In the genomic region with DNA sequence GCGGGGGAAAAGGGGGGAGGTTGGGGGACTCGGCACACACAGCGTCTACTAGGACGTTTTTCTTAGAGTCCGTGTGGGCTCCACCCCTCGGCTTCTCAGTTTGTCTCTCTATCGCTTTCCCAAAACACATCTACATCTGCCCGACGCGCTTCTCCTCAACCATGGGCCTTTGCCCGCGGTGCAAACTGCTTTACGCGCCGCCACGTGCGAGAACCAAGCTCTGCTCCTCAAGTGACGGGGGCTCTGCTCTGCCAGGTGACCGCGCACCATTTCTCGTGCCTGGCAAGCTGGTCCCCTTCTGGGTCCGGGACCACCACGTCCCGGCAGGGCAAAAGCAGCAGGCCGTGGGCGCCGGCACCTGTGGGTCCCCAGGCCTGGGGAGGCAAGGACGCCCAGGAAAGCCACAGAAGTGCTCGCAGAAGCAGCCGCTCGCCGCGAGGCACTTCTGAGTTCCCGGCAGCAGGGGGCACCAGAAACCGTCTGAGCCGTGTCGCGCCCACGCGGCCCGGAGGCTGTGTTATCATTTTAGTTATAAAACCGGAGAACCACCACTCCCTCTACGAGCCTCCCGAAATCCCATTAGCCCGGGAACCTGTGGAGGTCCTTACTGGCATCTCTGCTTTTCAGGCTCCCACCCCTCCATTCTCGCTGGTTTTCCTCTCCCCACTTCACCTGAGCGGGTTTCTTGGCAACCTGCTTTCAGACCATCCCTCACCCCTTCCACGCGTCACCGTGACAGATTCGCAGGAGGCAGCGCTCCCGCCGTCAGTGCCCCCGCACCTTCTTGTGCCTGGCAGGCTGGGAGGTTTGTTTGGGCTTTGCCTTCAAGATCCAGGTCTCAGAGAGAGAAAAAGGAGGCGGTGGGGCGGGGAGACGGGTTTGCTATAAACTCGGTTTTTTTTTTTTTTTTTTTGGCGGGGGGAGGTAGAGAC, we compare ENCODE assay signal across 9 cellular contexts. TPM values are rescaled to one million over a fixed set of nuclear protein-coding genes. Genes with fewer than 3 reads are reported as not detected.
DNase-seq lines count a peak whose midpoint lies in the region; ATAC-seq, FAIRE-seq and TF ChIP-seq lines count a peak whose summit lies in the region.
"Had no signal": no experiment of that assay in that cellular context is flagged by ENCODE, and none has a peak within 500 bp of the region (broad histone marks: within the 10 kb centered on the region; RNA-seq: fewer than 3 reads in every experiment).

No MANE protein-coding gene starts in this region.

- ATAC-seq in WTC11 (peak; percentile 1; the same call in 1 of the 2 replicates), lung (ENCODE audit: insufficient read depth, low FRiP score) (peak; percentile 68)

- H3K36me3 Mint-ChIP-seq in WTC11, result no peaks in the 10 kb centered on the region

- no peak for FAIRE-seq in H54 (lab: Jason Lieb, UNC)

- CTCF ChIA-PET in WTC11 (lab: Charles Lee), result interaction anchor here (0.6 to 3.3 kb wide), 16 partner anchors 9 to 546 kb away, joined by 3 to 25 read pairs (median 4); partner anchors contain the start of gene NUP155

- H3K4me3 ChIP-seq in dorsolateral prefrontal cortex (peak overlapping the region; percentile 33 to 77 (median 61)), lung (no peak overlapping the region)

- TF ChIP-seq POLR2A in H54 (IDR thresholded peaks at IDR 0.05; ENCODE audit: low read depth, low read length), result no peak

- 3 to 5% methylated on average over 54 to 60 of the region's 60 CpGs for WGBS in lung, 2 donors

- peaks cover 2 to 24% of the 10 kb centered on the region in 2 donors for H3K4me1 ChIP-seq in lung (ENCODE audit: control insufficient read depth in 2 of 2, insufficient read depth in 2 of 2, low read length in 2 of 2)

- H3K4me3 Mint-ChIP-seq in WTC11, result peak overlapping the region; percentile 82

- DNase-seq in GM04504 (ENCODE audit: low read depth), result peak; percentile 59
- peak; percentile 93 for DNase-seq in H54 (ENCODE audit: insufficient read length, low spot score)
- DNase-seq in MV-4-11 (lab: John Stamatoyannopoulos, UW), result peak; percentile 49
- DNase-seq in WTC11 (ENCODE audit: low spot score), result peak; percentile 74
- DNase-seq in dorsolateral prefrontal cortex, result peak; percentile 62 to 88 (median 78)
- peak; percentile 61 for DNase-seq in lung (ENCODE audit: low spot score)
- DNase-seq in stimulated activated CD4-positive, alpha-beta T cell treated with anti-CD3 and anti-CD28 coated beads, TNF-alpha, amount 100 ng/mL, for 24 hours (ENCODE audit: low read depth in 3 of 3), result peak; percentile 29 to 78 (median 37)
- DNase-seq in NCI-H187 (lab: John Stamatoyannopoulos, UW), result no peak

- H3K9me3 ChIP-seq in lung (ENCODE audit: control insufficient read depth in 2 of 2, insufficient read depth in 1 of 2, low read length in 1 of 2), result peaks cover 0 to 4% of the 10 kb centered on the region in 2 donors

- intact Hi-C loops in dorsolateral prefrontal cortex (cut with DNase I), result loop anchor here (1.0 to 5.0 kb wide), 3 partner anchors 115 to 356 kb away; no protein-coding TSS in a partner anchor

- H3K27ac ChIP-seq in dorsolateral prefrontal cortex, result peak overlapping the region in 43 of 59 donors; percentile 10 to 85 (median 64)
- no peak overlapping the region for H3K27ac ChIP-seq in lung (ENCODE audit: low read depth in 1 of 2, low read length in 1 of 2)
- H3K27ac ChIP-seq: epithelial cell of prostate had no signal

- peak; percentile 64 for TF ChIP-seq CTCF in WTC11 (IDR thresholded peaks at IDR 0.05)
- TF ChIP-seq CTCF in dorsolateral prefrontal cortex (IDR thresholded peaks at IDR 0.05 in 54 of 56, conservative IDR thresholded peaks at IDR 0.05 in 2 of 56; ENCODE audit: low read depth in 1 of 56, partially characterized antibody in 56 of 56), result peak; percentile 54 to 93 (median 86)
- TF ChIP-seq CTCF in lung (IDR thresholded peaks at IDR 0.05; ENCODE audit: control extremely low read depth, extremely low read depth), result peak; percentile 20

- POLR2A ChIA-PET in WTC11 (lab: Charles Lee), result no interaction called here

- H3K27me3 Mint-ChIP-seq in WTC11 (ENCODE audit: low read depth), result peaks cover 99% of the 10 kb centered on the region

- H3K9me3 Mint-ChIP-seq in WTC11, result no peaks in the 10 kb centered on the region

- H3K27ac Mint-ChIP-seq in WTC11, result no peak overlapping the region

- no peaks in the 10 kb centered on the region for H3K36me3 ChIP-seq in lung (ENCODE audit: control insufficient read depth in 2 of 2, insufficient read depth in 2 of 2, low read length in 2 of 2)

- peaks cover 72% of the 10 kb centered on the region for H3K4me1 Mint-ChIP-seq in WTC11

- peaks cover 0 to 100% (median 69%) of the 10 kb centered on the region in 45 donors for H3K27me3 ChIP-seq in dorsolateral prefrontal cortex
- no peaks in the 10 kb centered on the region for H3K27me3 ChIP-seq in lung (ENCODE audit: control insufficient read depth, insufficient read depth)

TF ChIP-seq in WTC11, 78 proteins besides CTCF, POLR2A, EP300 and RAD21 (continues in another document):
- TF ChIP-seq FOXK1 (CRISPR knock-in tag; IDR thresholded peaks at IDR 0.05), result peak; percentile 55; the same call in 1 of the 2 replicates
- 0 out of 2 replicates have a peak, but pooled peaks have one; percentile 7 for TF ChIP-seq USF2 (CRISPR knock-in tag; IDR thresholded peaks at IDR 0.05)
- TF ChIP-seq ZNF317 (CRISPR knock-in tag; IDR thresholded peaks at IDR 0.05; ENCODE audit: borderline replicate concordance, low read depth), result 0 out of 2 replicates have a peak, but pooled peaks have one; percentile 28
- 0 out of 2 replicates have a peak, but pooled peaks have one; percentile 49 for TF ChIP-seq ZSCAN18 (CRISPR knock-in tag; IDR thresholded peaks at IDR 0.05)
- no peak for TF ChIP-seq IRF2 (CRISPR knock-in tag; IDR thresholded peaks at IDR 0.05; ENCODE audit: borderline replicate concordance, low read depth)
- TF ChIP-seq NR1H2 (CRISPR knock-in tag; IDR thresholded peaks at IDR 0.05), result no peak
- peak; percentile 56; the same call in 1 of the 2 replicates for TF ChIP-seq FOXP1 (CRISPR knock-in tag; IDR thresholded peaks at IDR 0.05; ENCODE audit: borderline replicate concordance)
- no peak for TF ChIP-seq ZNF121 (CRISPR knock-in tag; IDR thresholded peaks at IDR 0.05)
- TF ChIP-seq SMAD3 (CRISPR knock-in tag; IDR thresholded peaks at IDR 0.05; ENCODE audit: borderline replicate concordance), result no peak
- TF ChIP-seq CREB1 (CRISPR knock-in tag; IDR thresholded peaks at IDR 0.05), result 0 out of 2 replicates have a peak, but pooled peaks have one; percentile 40
- 0 out of 2 replicates have a peak, but pooled peaks have one; percentile 70 for TF ChIP-seq ATF6 (CRISPR knock-in tag; IDR thresholded peaks at IDR 0.05)
- TF ChIP-seq, protein P1, sequence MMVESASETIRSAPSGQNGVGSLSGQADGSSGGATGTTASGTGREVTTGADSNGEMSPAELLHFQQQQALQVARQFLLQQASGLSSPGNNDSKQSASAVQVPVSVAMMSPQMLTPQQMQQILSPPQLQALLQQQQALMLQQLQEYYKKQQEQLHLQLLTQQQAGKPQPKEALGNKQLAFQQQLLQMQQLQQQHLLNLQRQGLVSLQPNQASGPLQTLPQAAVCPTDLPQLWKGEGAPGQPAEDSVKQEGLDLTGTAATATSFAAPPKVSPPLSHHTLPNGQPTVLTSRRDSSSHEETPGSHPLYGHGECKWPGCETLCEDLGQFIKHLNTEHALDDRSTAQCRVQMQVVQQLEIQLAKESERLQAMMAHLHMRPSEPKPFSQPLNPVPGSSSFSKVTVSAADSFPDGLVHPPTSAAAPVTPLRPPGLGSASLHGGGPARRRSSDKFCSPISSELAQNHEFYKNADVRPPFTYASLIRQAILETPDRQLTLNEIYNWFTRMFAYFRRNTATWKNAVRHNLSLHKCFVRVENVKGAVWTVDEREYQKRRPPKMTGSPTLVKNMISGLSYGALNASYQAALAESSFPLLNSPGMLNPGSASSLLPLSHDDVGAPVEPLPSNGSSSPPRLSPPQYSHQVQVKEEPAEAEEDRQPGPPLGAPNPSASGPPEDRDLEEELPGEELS (CRISPR knock-in tag; IDR thresholded peaks at IDR 0.05), result peak; percentile 84
- no peak for TF ChIP-seq ZNF416 (CRISPR knock-in tag; IDR thresholded peaks at IDR 0.05)
- TF ChIP-seq RELA (CRISPR knock-in tag; IDR thresholded peaks at IDR 0.05; ENCODE audit: borderline replicate concordance), result 0 out of 2 replicates have a peak, but pooled peaks have one; percentile 41

RNA-seq across cellular contexts. Expression of gene GDNF, which starts 2.5 kb away (rescaled TPM):
- 0.96 to 4.7 TPM (median 1.1 TPM) in 3 replicates for total RNA-seq in WTC11 (2021)
- 1 to 10 TPM in 54 of 120 experiments, under 1 TPM in 63, not detected in 3; 0.14 to 5.8 (median 0.91) TPM for total RNA-seq in dorsolateral prefrontal cortex
- total RNA-seq in lung, result not detected
- under 1 TPM in 1 of 2 donors, not detected in 1; 0.05 TPM for polyA plus RNA-seq in lung

Comparison
In these comparisons a context has a peak if more than half of its experiments do, and no peak if none do; other contexts are left out.
1. DNase-seq: peak in GM04504 (single experiment), H54 (single experiment), MV-4-11 (single experiment), WTC11 (single experiment), dorsolateral prefrontal cortex (10 of 10), lung (single experiment) and stimulated activated CD4-positive, alpha-beta T cell treated with anti-CD3 and anti-CD28 coated beads, TNF-alpha, amount 100 ng/mL, for 24 hours (3 of 3); none in NCI-H187 (0 of 2).
2. CTCF ChIP-seq: peak in every context shown above with its lines; median percentile 86 in dorsolateral prefrontal cortex; 64 in WTC11; 20 in lung.
3. H3K27ac ChIP-seq: peak in dorsolateral prefrontal cortex (43 of 59); none in lung (0 of 2).